8 cellular contexts compared by ENCODE assay signal in the genomic region with DNA sequence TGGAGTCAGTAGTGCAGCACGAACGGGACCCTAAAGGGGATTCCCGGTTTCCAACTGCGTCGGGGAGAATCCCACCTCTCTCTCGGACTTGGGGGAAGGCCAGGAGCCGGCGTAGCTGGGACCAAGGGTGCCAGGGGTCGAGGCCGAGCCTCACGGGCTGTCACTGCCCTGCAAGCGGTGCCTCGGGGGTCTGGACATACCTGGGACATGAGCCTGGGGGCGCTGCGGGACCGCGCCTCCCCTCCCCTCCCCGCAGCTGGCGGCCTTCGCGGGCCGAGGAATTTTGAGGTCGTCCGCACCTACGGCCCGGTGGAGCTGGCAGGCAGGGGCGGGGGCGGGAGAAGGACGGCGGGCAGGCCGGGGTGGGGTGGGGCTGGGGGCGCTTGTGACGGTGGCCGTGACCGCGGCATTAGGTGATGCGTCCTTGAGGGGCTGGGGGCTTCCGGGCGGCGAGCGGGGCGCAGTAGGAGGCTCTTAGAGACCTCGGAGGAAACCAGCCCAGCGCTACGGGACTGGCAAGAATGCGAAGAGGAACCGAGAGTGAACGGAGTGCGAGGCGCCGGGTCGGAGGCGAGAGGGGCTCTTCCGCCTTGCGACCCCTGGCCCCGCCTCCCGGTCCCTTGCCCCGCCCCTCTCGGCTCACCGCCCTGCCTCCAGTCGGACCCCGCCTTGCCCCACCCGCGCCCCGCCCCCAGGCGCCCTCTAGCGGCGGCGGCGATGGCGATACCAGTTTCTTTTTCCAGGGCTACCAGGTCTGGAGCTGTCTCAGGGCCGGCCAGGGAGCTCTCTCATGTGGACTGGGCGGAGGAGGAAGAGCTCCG. TPM values are rescaled to one million over a fixed set of nuclear protein-coding genes. Genes with fewer than 3 reads are reported as not detected.
A peak's percentile ranks its signal among the peaks of the same experiment; 100 is the strongest.
DNase-seq lines count a peak whose midpoint lies in the region; ATAC-seq, FAIRE-seq and TF ChIP-seq lines count a peak whose summit lies in the region.

No MANE protein-coding gene starts in this region.

- FAIRE-seq in GM18507 (lab: Jason Lieb, UNC) = peak; percentile 90

- intact Hi-C loops in ascending aorta (cut with DNase I) = loop anchor here (1.0 to 10.0 kb wide), 5 partner anchors 55 to 1645 kb away; partner anchors contain the start of genes CYCS, GSDME and TRA2A

- H3K4me2 ChIP-seq in hepatocyte = peak overlapping the region; percentile 90

- H3K27ac ChIP-seq in ascending aorta = peak overlapping the region; percentile 78 to 85
- H3K27ac ChIP-seq in hepatocyte = peak overlapping the region; percentile 89

- H2AFZ ChIP-seq in hepatocyte = peak overlapping the region; percentile 86

- H3K4me3 ChIP-seq in ascending aorta (peak overlapping the region; percentile 69 to 74), hepatocyte (peak overlapping the region; percentile 64)

- DNase-seq in GM18507 (ENCODE audit: extremely low spot score, insufficient read length, low read depth) = peak; percentile 94
- DNase-seq in NCI-H187 (lab: John Stamatoyannopoulos, UW) = peak; percentile 57 to 70
- peak; percentile 88 to 97 (median 91) for DNase-seq in T-helper 2 cell
- DNase-seq in ascending aorta (ENCODE audit: low spot score in 2 of 2) = peak; percentile 58 to 97
- peak; percentile 94 for DNase-seq in hepatocyte (ENCODE audit: low spot score)
- peak; percentile 92 for DNase-seq in retina
- DNase-seq in cortex of kidney (lab: John Stamatoyannopoulos, UW) = no peak

- H3K9me2 ChIP-seq in hepatocyte (replicated peaks; ENCODE audit: insufficient read depth) = no peaks in the 10 kb centered on the region

- WGBS in hepatocyte (ENCODE audit: low lambda C conversion rate, missing lambda C conversion rate) = 2% methylated on average over 34 of the region's 74 CpGs

- peak; percentile 99 for ATAC-seq in HG02970 (IDR thresholded peaks at IDR 0.05; ENCODE audit: low FRiP score, unreplicated experiment)

- no peaks in the 10 kb centered on the region for H3K27me3 ChIP-seq in ascending aorta
- H3K27me3 ChIP-seq in hepatocyte = no peaks in the 10 kb centered on the region

- peaks cover 0 to 4% of the 10 kb centered on the region in 2 donors for H3K4me1 ChIP-seq in ascending aorta
- peaks cover 7% of the 10 kb centered on the region for H3K4me1 ChIP-seq in hepatocyte (ENCODE audit: insufficient read depth)

- H3K9me3 ChIP-seq in ascending aorta (no peaks in the 10 kb centered on the region), hepatocyte (ENCODE audit: low read depth) (no peaks in the 10 kb centered on the region)

- no peaks in the 10 kb centered on the region for H3K79me2 ChIP-seq in hepatocyte

- no peaks in the 10 kb centered on the region for H4K20me1 ChIP-seq in hepatocyte (ENCODE audit: insufficient read depth, poor library complexity, severe bottlenecking)

- H3K36me3 ChIP-seq in ascending aorta = no peaks in the 10 kb centered on the region
- no peaks in the 10 kb centered on the region for H3K36me3 ChIP-seq in hepatocyte (replicated peaks; ENCODE audit: insufficient read depth, low read depth)

- TF ChIP-seq CTCF in ascending aorta (IDR thresholded peaks at IDR 0.05) (peak; percentile 54 to 95 (median 87)), hepatocyte (IDR thresholded peaks at IDR 0.05; ENCODE audit: poor library complexity) (peak; percentile 97)

RNA-seq across cellular contexts. Expression of gene NPVF, which starts 48.3 kb away (rescaled TPM):
- not detected for total RNA-seq in ascending aorta
- not detected in 2 replicates for total RNA-seq in hepatocyte
- polyA plus RNA-seq in hepatocyte = not detected in 2 replicates

RNA-seq across cellular contexts. Expression of gene CYCS, which starts 54.9 kb away (rescaled TPM):
- total RNA-seq in ascending aorta (11.5 TPM), hepatocyte (78.7 and 91.3 TPM in 2 replicates)
- polyA plus RNA-seq in hepatocyte = 129 and 155 TPM in 2 replicates
